In genomic region chr6:161110380-161110779, GRCh38 we compare ENCODE assay signal across 15 cellular contexts.
"Had no signal": no experiment of that assay in that cellular context is flagged by ENCODE, and none has a peak within 500 bp of the region (broad histone marks: within the 10 kb centered on the region; RNA-seq: fewer than 3 reads in every experiment).

No MANE protein-coding gene starts in this region.

- H3K9me3 ChIP-seq: ovary, tibial nerve had no signal

- H3K4me3 ChIP-seq: hepatocyte, ovary, tibial nerve had no signal

- H3K27me3 ChIP-seq: brain microvascular endothelial cell, hepatocyte, ovary, tibial nerve had no signal

- H3K27ac ChIP-seq: brain microvascular endothelial cell, hepatocyte, ovary, tibial nerve had no signal

- H3K4me1 Mint-ChIP-seq: endodermal cell, neural crest cell had no signal

- H3K36me3 ChIP-seq: ovary had no signal

- H3K9me3 Mint-ChIP-seq: endodermal cell, neural crest cell had no signal

- H3K27ac Mint-ChIP-seq: endodermal cell had no signal

- H3K4me3 Mint-ChIP-seq: endodermal cell, neural crest cell had no signal

- ATAC-seq: left ventricle myocardium superior had no signal

- DNase-seq: activated CD4-positive, CD25-positive, alpha-beta regulatory T cell treated with anti-CD3 and anti-CD28 coated beads, Interleukin-2, amount 50 U/mL, for 72 hours; activated naive CD4-positive, alpha-beta T cell; activated T-cell treated with anti-CD3 and anti-CD28 coated beads, Interleukin-2, amount 50 U/mL, for 1 hour; amygdala; brain microvascular endothelial cell; dermis blood vessel endothelial cell; endodermal cell; kidney; left ventricle myocardium superior; ovary; stimulated activated CD4-positive, alpha-beta T cell treated with anti-CD3 and anti-CD28 coated beads, Interleukin-2, amount 100 ng/mL, for 48 hours; stimulated activated CD8-positive, alpha-beta memory T cell treated with anti-CD3 and anti-CD28 coated beads, Interleukin-4, amount 100 ng/mL, for 48 hours had no signal

- H3K4me1 ChIP-seq: tibial nerve had no signal
